Comparison of ENCODE assay signal across 1 cellular context in genomic region chr16:49821614-49822282, GRCh38.
TF ChIP-seq lines count a peak whose summit lies in the region.

No MANE protein-coding gene starts in this region.

TF ChIP-seq in WTC11, 78 proteins besides CTCF, POLR2A, EP300 and RAD21:
- TF ChIP-seq GABPB1 (CRISPR knock-in tag; IDR thresholded peaks at IDR 0.05) (no peak), MXD4 (CRISPR knock-in tag; IDR thresholded peaks at IDR 0.05; ENCODE audit: borderline replicate concordance) (no peak), ERG (CRISPR knock-in tag; IDR thresholded peaks at IDR 0.05) (no peak), ZNF121 (CRISPR knock-in tag; IDR thresholded peaks at IDR 0.05) (no peak), E2F5 (CRISPR knock-in tag; IDR thresholded peaks at IDR 0.05) (no peak), ZNF671 (CRISPR knock-in tag; IDR thresholded peaks at IDR 0.05) (no peak), MLX (CRISPR knock-in tag; IDR thresholded peaks at IDR 0.05) (no peak), JUN (CRISPR knock-in tag; IDR thresholded peaks at IDR 0.05) (no peak), MYBL2 (CRISPR knock-in tag; IDR thresholded peaks at IDR 0.05) (no peak), AR (CRISPR knock-in tag; IDR thresholded peaks at IDR 0.05) (no peak), TEAD4 (CRISPR knock-in tag; IDR thresholded peaks at IDR 0.05) (no peak), OVOL2 (CRISPR knock-in tag; IDR thresholded peaks at IDR 0.05; ENCODE audit: borderline replicate concordance) (no peak), HMGA2 (CRISPR knock-in tag; IDR thresholded peaks at IDR 0.05) (no peak), CREB1 (CRISPR knock-in tag; IDR thresholded peaks at IDR 0.05) (no peak)
